33 cellular contexts compared by ENCODE assay signal in genomic region chr10:128506423-128506822, GRCh38.
"Had no signal": no experiment of that assay in that cellular context is flagged by ENCODE, and none has a peak within 500 bp of the region (broad histone marks: within the 10 kb centered on the region; RNA-seq: fewer than 3 reads in every experiment).

No MANE protein-coding gene starts in this region.

- FAIRE-seq: astrocyte, bronchial epithelial cell had no signal

- H3K4me3 ChIP-seq: adrenal gland, ascending aorta, body of pancreas, breast epithelium, cardiac muscle cell had no signal

- H3K36me3 ChIP-seq: adrenal gland, ascending aorta, breast epithelium, cardiac muscle cell had no signal

- H3K9me3 ChIP-seq: adrenal gland, ascending aorta, body of pancreas, breast epithelium had no signal

- ATAC-seq: activated naive CD4-positive, alpha-beta T cell treated with anti-CD3 and anti-CD28 coated beads, Interleukin-2, amount 50 U/mL, for 72 hours; activated naive CD8-positive, alpha-beta T cell treated with anti-CD3 and anti-CD28 coated beads, Interleukin-2, amount 50 U/mL, for 24 hours; activated T-cell treated with anti-CD3 and anti-CD28 coated beads, Interleukin-2, amount 50 U/mL, for 4 hours; activated T-cell treated with anti-CD3 and anti-CD28 coated beads, Interleukin-2, amount 50 U/mL, for 72 hours; activated T-helper 17 cell treated with anti-CD3 and anti-CD28 coated beads, Interleukin-2, amount 50 U/mL, for 72 hours; body of pancreas had no signal

- DNase-seq: activated effector memory CD4-positive, alpha-beta T cell treated with Interleukin-2 at 50 U/mL for 16 hours; activated gamma-delta T cell; activated gamma-delta T cell treated with Interleukin-2 at 50 U/mL for 16 hours; activated naive CD4-positive, alpha-beta T cell; activated naive CD4-positive, alpha-beta T cell treated with anti-CD3 and anti-CD28 coated beads for 36 hours; activated naive CD4-positive, alpha-beta T cell treated with anti-CD3 and anti-CD28 coated beads, Interleukin-2, amount 10 ng/mL, durations not matched to agents 7 days and 5 days; activated naive CD4-positive, alpha-beta T cell treated with anti-CD3 and anti-CD28 coated beads, Interleukin-2, amount 50 U/mL, for 16 hours; activated naive CD4-positive, alpha-beta T cell treated with Interleukin-2 at 50 U/mL for 16 hours; activated naive CD8-positive, alpha-beta T cell treated with anti-CD3 and anti-CD28 coated beads for 36 hours; activated naive CD8-positive, alpha-beta T cell treated with anti-CD3 and anti-CD28 coated beads, Interleukin-2, amount 10 ng/mL, durations not matched to agents 7 days and 5 days; activated naive CD8-positive, alpha-beta T cell treated with anti-CD3 and anti-CD28 coated beads, Interleukin-2, amount 50 U/mL, for 24 hours; activated T-cell treated with anti-CD3 and anti-CD28 coated beads for 4 hours; activated T-cell treated with anti-CD3 and anti-CD28 coated beads, Interleukin-2, amount 50 U/mL, for 1 hour; activated T-cell treated with anti-CD3 and anti-CD28 coated beads, Interleukin-2, amount 50 U/mL, for 24 hours; activated T-cell treated with anti-CD3 and anti-CD28 coated beads, Interleukin-2, amount 50 U/mL, for 4 hours; activated T-cell treated with anti-CD3 and anti-CD28 coated beads, Interleukin-2, amount 50 U/mL, for 48 hours; activated T-cell treated with anti-CD3 and anti-CD28 coated beads, Interleukin-2, amount 50 U/mL, for 72 hours; adrenal gland; amniotic stem cell; amygdala; anterior cingulate cortex; aorta; body of pancreas; caudate nucleus; central memory CD4-positive, alpha-beta T cell; cerebellar nuclear complex had no signal

- H3K4me1 ChIP-seq: adrenal gland, ascending aorta, body of pancreas, breast epithelium had no signal

- H3K27ac ChIP-seq: adrenal gland, ascending aorta, body of pancreas, breast epithelium, cardiac muscle cell had no signal

- H3K27me3 ChIP-seq: adrenal gland, ascending aorta, body of pancreas, breast epithelium, cardiac muscle cell had no signal
